19 cellular contexts compared by ENCODE assay signal in genomic region chr6:157714153-157714490, GRCh38.
DNase-seq lines count a peak whose midpoint lies in the region; ATAC-seq, FAIRE-seq and TF ChIP-seq lines count a peak whose summit lies in the region.
"Had no signal": no experiment of that assay in that cellular context is flagged by ENCODE, and none has a peak within 500 bp of the region (broad histone marks: within the 10 kb centered on the region; RNA-seq: fewer than 3 reads in every experiment).

No MANE protein-coding gene starts in this region.

- FAIRE-seq in astrocyte (lab: Jason Lieb, UNC), result no peak
- FAIRE-seq: islet of Langerhans had no signal

- H3K4me1 ChIP-seq in astrocyte (ENCODE audit: insufficient read depth, low read length), result peaks cover 4% of the 10 kb centered on the region
- H3K4me1 ChIP-seq: foreskin keratinocyte had no signal

- no peaks in the 10 kb centered on the region for H3K79me2 ChIP-seq in astrocyte (ENCODE audit: insufficient read depth, low read length)

- no peak overlapping the region for H2AFZ ChIP-seq in astrocyte (ENCODE audit: low read depth, low read length)

- no peak overlapping the region for H3K4me3 ChIP-seq in AG04449 (ENCODE audit: low read depth, low read length)
- H3K4me3 ChIP-seq in GM06990 (replicated peaks; ENCODE audit: low read depth, low read length), result no peak overlapping the region
- no peak overlapping the region for H3K4me3 ChIP-seq in astrocyte (ENCODE audit: insufficient read depth, low read depth, low read length)

- H3K4me3 Mint-ChIP-seq in astrocyte (ENCODE audit: unreplicated experiment), result no peak overlapping the region
- H3K4me3 Mint-ChIP-seq: activated naive CD4-positive, alpha-beta T cell treated with anti-CD3 and anti-CD28 coated beads, Interleukin-2, amount 10 ng/mL, durations not matched to agents 7 days and 5 days had no signal

- DNase-seq in AG04449 (ENCODE audit: low read depth, low spot score), result peak; percentile 69
- DNase-seq in GM06990 (ENCODE audit: extremely low read depth, insufficient read length), result no peak
- DNase-seq in astrocyte (ENCODE audit: low read depth), result peak; percentile 79
- peak; percentile 23 for DNase-seq in iris pigment epithelial cell (ENCODE audit: low read depth)
- no peak for DNase-seq in globus pallidus (ENCODE audit: low spot score)
- no peak for DNase-seq in NCI-H1436 (lab: John Stamatoyannopoulos, UW)
- no peak for DNase-seq in SW 1271 (lab: John Stamatoyannopoulos, UW)
- DNase-seq: activated naive CD4-positive, alpha-beta T cell treated with anti-CD3 and anti-CD28 coated beads, Interleukin-2, amount 10 ng/mL, durations not matched to agents 7 days and 5 days; BE2C; cortex of kidney; DND-41; foreskin keratinocyte; H7; NCI-H526; posterior cingulate gyrus; SHP77 treated with DMSO at 0.1 percent for 48 hours; stimulated activated CD4-positive, alpha-beta T cell treated with anti-CD3 and anti-CD28 coated beads, Interleukin-2, amount 100 ng/mL, for 48 hours had no signal

- no peak overlapping the region for H3K27ac Mint-ChIP-seq in astrocyte (ENCODE audit: unreplicated experiment)
- H3K27ac Mint-ChIP-seq: activated naive CD4-positive, alpha-beta T cell treated with anti-CD3 and anti-CD28 coated beads, Interleukin-2, amount 10 ng/mL, durations not matched to agents 7 days and 5 days had no signal

- ATAC-seq in GM21528 (IDR thresholded peaks at IDR 0.05; ENCODE audit: low FRiP score, unreplicated experiment), result no peak
- ATAC-seq: foreskin keratinocyte had no signal

- H3K27me3 Mint-ChIP-seq in astrocyte (ENCODE audit: low read depth, unreplicated experiment), result peaks cover 33% of the 10 kb centered on the region

- H3K9me3 Mint-ChIP-seq in astrocyte (ENCODE audit: unreplicated experiment), result no peaks in the 10 kb centered on the region
- H3K9me3 Mint-ChIP-seq: activated naive CD4-positive, alpha-beta T cell treated with anti-CD3 and anti-CD28 coated beads, Interleukin-2, amount 10 ng/mL, durations not matched to agents 7 days and 5 days had no signal

- H3K27ac ChIP-seq in astrocyte (ENCODE audit: low read depth, low read length), result peak overlapping the region; percentile 1
- H3K27ac ChIP-seq: foreskin keratinocyte had no signal

- TF ChIP-seq CTCF in AG04449 (IDR thresholded peaks at IDR 0.05; ENCODE audit: insufficient read depth, low read length, missing control alignments) (no peak), GM06990 (IDR thresholded peaks at IDR 0.05; ENCODE audit: insufficient read depth, low read length, poor library complexity, severe bottlenecking) (peak; percentile 2), astrocyte (IDR thresholded peaks at IDR 0.05; ENCODE audit: insufficient read depth, low read depth, low read length) (no peak)

- CTCF ChIA-PET in AG04449 (lab: Yijun Ruan, JAX), result interaction anchor here (2.1 kb wide), 1 partner anchor 42 kb away, joined by 7 read pairs; no protein-coding TSS in a partner anchor

- H3K9ac ChIP-seq in astrocyte (ENCODE audit: low read length), result no peak overlapping the region

- H4K20me1 ChIP-seq in astrocyte (ENCODE audit: insufficient read depth, low read length), result no peaks in the 10 kb centered on the region

- H3K36me3 Mint-ChIP-seq in astrocyte (ENCODE audit: low read depth, unreplicated experiment), result no peaks in the 10 kb centered on the region
- H3K36me3 Mint-ChIP-seq: activated naive CD4-positive, alpha-beta T cell treated with anti-CD3 and anti-CD28 coated beads, Interleukin-2, amount 10 ng/mL, durations not matched to agents 7 days and 5 days had no signal

- no peaks in the 10 kb centered on the region for H3K4me1 Mint-ChIP-seq in astrocyte (ENCODE audit: low read depth, unreplicated experiment)
- H3K4me1 Mint-ChIP-seq: activated naive CD4-positive, alpha-beta T cell treated with anti-CD3 and anti-CD28 coated beads, Interleukin-2, amount 10 ng/mL, durations not matched to agents 7 days and 5 days had no signal

- POLR2A ChIA-PET in AG04449 (lab: Yijun Ruan, JAX), result no interaction called here

- peak overlapping the region; percentile 7 for H3K4me2 ChIP-seq in astrocyte (ENCODE audit: low read length)

- H3K9me3 ChIP-seq in astrocyte (ENCODE audit: insufficient read depth, low read depth, low read length), result no peaks in the 10 kb centered on the region
- H3K9me3 ChIP-seq: BE2C had no signal

- H3K36me3 ChIP-seq in GM06990 (ENCODE audit: control insufficient read depth, insufficient read depth, low read length) (no peaks in the 10 kb centered on the region), astrocyte (ENCODE audit: insufficient read depth, low read length) (no peaks in the 10 kb centered on the region)
- H3K36me3 ChIP-seq: BE2C had no signal

- peaks cover 1% of the 10 kb centered on the region; the same call in 1 of the 2 replicates for H3K27me3 ChIP-seq in GM06990 (replicated peaks; ENCODE audit: control insufficient read depth, insufficient read depth, low read length)
- H3K27me3 ChIP-seq in astrocyte (ENCODE audit: insufficient read depth, low read length), result no peaks in the 10 kb centered on the region
- H3K27me3 ChIP-seq: BE2C, foreskin keratinocyte had no signal

Comparison
In these comparisons a context has a peak if more than half of its experiments do, and no peak if none do; other contexts are left out.
1. DNase-seq: peak in AG04449 (single experiment), astrocyte (single experiment) and iris pigment epithelial cell (single experiment); none in GM06990 (single experiment), globus pallidus (single experiment), NCI-H1436 (single experiment) and SW 1271 (0 of 2).